In the genomic region with DNA sequence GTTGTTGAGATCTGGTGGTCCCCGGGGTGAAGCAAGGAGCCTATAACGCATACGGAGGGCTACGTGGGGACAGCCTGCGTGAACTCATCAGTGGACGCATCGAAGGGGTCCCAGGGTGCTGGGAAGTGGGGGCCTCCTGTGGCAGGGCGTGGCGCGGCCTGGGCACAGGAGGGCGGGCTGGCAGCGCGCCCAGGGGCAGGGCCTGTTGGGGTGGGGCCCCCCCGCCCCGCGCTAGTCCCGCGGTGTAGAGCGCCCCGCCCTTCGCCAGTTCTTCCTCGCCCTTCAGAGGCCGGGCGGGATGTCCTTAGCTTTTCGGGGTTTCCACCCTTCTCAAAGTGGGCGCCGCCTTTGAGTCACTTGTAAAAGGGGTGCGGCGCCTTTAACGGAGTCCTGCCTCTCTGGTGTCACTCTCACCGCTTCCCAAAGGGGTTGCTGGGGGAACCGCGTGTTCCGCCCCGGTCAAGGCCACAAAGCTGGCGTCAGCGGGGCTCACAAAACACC, we compare ENCODE assay signal across 1 cellular context.
TF ChIP-seq lines count a peak whose summit lies in the region.

No MANE protein-coding gene starts in this region.

TF ChIP-seq in A549, 52 proteins besides CTCF, POLR2A, EP300 and RAD21 (continued from another document):
- TF ChIP-seq, protein P1, sequence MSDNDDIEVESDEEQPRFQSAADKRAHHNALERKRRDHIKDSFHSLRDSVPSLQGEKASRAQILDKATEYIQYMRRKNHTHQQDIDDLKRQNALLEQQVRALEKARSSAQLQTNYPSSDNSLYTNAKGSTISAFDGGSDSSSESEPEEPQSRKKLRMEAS (IDR thresholded peaks at IDR 0.05), result peak; percentile 40; the same call in 1 of the 2 replicates
- no peak for TF ChIP-seq MAFK (IDR thresholded peaks at IDR 0.05; ENCODE audit: partially characterized antibody)
